ENCODE assay signal across 22 cellular contexts in the genomic region with DNA sequence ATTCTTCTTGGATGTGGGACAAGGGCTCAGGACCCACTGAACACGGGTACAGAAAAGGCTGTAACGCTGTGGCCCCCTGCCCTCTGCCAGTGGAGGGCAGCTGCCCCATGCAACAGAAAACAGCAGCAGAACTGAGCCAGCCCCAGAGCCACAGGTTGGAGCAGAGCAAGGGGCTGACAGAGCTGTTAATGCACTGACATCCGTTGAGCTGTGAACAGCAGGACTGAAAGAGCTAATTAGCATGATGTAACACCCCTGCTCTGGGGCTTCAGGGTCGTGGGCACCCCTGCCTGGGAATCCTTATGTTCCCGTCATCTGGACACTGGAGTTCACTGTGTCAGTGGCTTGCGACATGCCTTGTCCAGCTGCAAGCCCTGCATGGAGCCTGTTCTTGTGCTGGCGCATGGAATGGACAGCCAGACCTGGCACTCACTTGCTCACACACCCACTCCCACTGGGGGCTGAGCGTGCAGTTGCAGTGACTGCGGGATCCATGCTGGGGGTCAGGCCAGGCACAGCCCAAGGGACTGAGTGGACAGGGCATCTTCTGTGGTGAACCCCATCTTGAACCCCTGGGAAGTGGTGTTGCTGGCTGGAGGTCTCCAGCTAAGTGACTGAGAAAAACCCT.
"Had no signal": no experiment of that assay in that cellular context is flagged by ENCODE, and none has a peak within 500 bp of the region (broad histone marks: within the 10 kb centered on the region; RNA-seq: fewer than 3 reads in every experiment).

No MANE protein-coding gene starts in this region.

- H3K4me3 Mint-ChIP-seq: effector memory CD8-positive, alpha-beta T cell; immature natural killer cell; natural killer cell; stimulated activated effector memory CD8-positive, alpha-beta T cell treated with anti-CD3 and anti-CD28 coated beads, Interleukin-12 subunit alpha, Interleukin-12 subunit beta, amount 100 ng/mL, for 72 hours had no signal

- H3K4me1 ChIP-seq: lower lobe of right lung, parathyroid adenoma, right lobe of liver, testis, tibial artery, upper lobe of left lung, uterus had no signal

- H3K9me3 ChIP-seq: right lobe of liver, testis, uterus had no signal

- H3K27me3 Mint-ChIP-seq: effector memory CD8-positive, alpha-beta T cell had no signal

- H3K27ac Mint-ChIP-seq: effector memory CD8-positive, alpha-beta T cell; immature natural killer cell; natural killer cell; progenitor cell of endocrine pancreas; stimulated activated effector memory CD8-positive, alpha-beta T cell treated with anti-CD3 and anti-CD28 coated beads, Interleukin-12 subunit alpha, Interleukin-12 subunit beta, amount 100 ng/mL, for 72 hours had no signal

- H3K4me1 Mint-ChIP-seq: immature natural killer cell; natural killer cell; stimulated activated effector memory CD8-positive, alpha-beta T cell treated with anti-CD3 and anti-CD28 coated beads, Interleukin-12 subunit alpha, Interleukin-12 subunit beta, amount 100 ng/mL, for 72 hours had no signal

- ATAC-seq: effector memory CD8-positive, alpha-beta T cell; left ventricle myocardium superior; natural killer cell; right lobe of liver; stimulated activated effector memory CD8-positive, alpha-beta T cell treated with anti-CD3 and anti-CD28 coated beads, Interleukin-12 subunit alpha, Interleukin-12 subunit beta, amount 100 ng/mL, for 72 hours; stimulated activated naive CD8-positive, alpha-beta T cell treated with anti-CD3 and anti-CD28 coated beads, Interleukin-15, Interleukin-2, amounts not matched to agents 100 U/mL and 50 U/mL, for 24 hours had no signal

- H3K4me3 ChIP-seq: lower lobe of right lung, right lobe of liver, smooth muscle cell, testis, tibial artery, upper lobe of left lung, uterus had no signal

- H3K36me3 ChIP-seq: lower lobe of right lung, right lobe of liver, tibial artery, upper lobe of left lung, uterus had no signal

- H3K27ac ChIP-seq: lower lobe of right lung, parathyroid adenoma, right lobe of liver, testis, tibial artery, upper lobe of left lung, uterus had no signal

- H3K79me2 ChIP-seq: parathyroid adenoma had no signal

- H3K4me2 ChIP-seq: smooth muscle cell had no signal

- H2AFZ ChIP-seq: parathyroid adenoma had no signal

- H3K36me3 Mint-ChIP-seq: immature natural killer cell; stimulated activated effector memory CD8-positive, alpha-beta T cell treated with anti-CD3 and anti-CD28 coated beads, Interleukin-12 subunit alpha, Interleukin-12 subunit beta, amount 100 ng/mL, for 72 hours had no signal

- DNase-seq: cortex of kidney; effector memory CD8-positive, alpha-beta T cell; hypothalamus; immature natural killer cell; islet precursor cell; left ventricle myocardium superior; lower lobe of right lung; natural killer cell; right lobe of liver; stimulated activated CD4-positive, alpha-beta T cell treated with anti-CD3 and anti-CD28 coated beads, Interleukin-12 subunit alpha, Interleukin-12 subunit beta, amount 100 ng/mL, for 4 hours; stimulated activated CD4-positive, alpha-beta T cell treated with anti-CD3 and anti-CD28 coated beads, Interleukin-1b, Interleukin-23, amount 100 ng/mL, for 48 hours; stimulated activated CD4-positive, alpha-beta T cell treated with anti-CD3 and anti-CD28 coated beads, Interleukin-4, amount 100 ng/mL, for 24 hours; stimulated activated naive CD8-positive, alpha-beta T cell treated with anti-CD3 and anti-CD28 coated beads, Interleukin-15, Interleukin-2, amounts not matched to agents 100 U/mL and 50 U/mL, for 24 hours; substantia nigra; testis; tibial artery; uterus had no signal

- H3K27me3 ChIP-seq: right lobe of liver, testis, tibial artery, upper lobe of left lung, uterus had no signal

- H3K9ac ChIP-seq: parathyroid adenoma had no signal
